Comparison of ENCODE assay signal across 1 cellular context in the genomic region with DNA sequence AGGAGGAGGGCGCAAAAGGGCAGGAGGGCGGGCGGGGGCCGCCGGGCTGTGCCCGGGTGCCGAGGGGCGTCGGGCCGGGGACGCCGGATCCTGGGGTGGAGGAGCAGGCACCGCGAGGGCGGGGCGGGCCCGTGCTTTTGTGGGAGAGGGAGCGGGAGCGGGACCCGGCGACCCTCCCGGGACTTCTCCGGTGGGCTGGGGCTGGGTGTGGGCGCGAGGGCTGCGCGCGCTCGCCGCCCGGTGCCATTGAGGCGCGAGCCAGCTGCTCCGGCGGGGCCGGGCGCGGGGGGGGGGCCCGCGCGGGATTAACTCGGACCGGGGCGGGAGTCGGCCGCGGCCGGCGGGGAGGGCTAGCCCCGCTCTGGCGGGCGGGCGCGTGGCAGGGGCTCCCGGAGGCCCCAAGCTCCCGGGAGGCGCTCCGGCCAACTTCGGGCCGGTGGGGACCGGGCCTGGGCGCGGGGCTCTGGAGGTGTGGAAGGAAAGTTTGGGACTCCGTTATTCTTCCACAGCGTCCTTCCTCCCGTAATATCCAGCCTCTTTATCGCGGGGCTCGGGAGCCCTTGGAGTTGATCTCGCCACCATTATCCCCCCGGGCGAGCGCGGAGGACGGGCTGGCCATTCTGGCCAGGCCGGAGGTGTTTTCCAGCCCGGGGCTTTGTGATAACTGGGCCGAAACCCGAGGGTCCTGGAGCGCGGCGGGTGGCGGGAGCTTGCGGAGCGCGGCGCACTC.
TF ChIP-seq lines count a peak whose summit lies in the region.

No MANE protein-coding gene starts in this region.

TF ChIP-seq in SK-N-SH, 30 proteins besides CTCF, POLR2A, EP300 and RAD21 (continued from another document):
- TF ChIP-seq, protein P1, sequence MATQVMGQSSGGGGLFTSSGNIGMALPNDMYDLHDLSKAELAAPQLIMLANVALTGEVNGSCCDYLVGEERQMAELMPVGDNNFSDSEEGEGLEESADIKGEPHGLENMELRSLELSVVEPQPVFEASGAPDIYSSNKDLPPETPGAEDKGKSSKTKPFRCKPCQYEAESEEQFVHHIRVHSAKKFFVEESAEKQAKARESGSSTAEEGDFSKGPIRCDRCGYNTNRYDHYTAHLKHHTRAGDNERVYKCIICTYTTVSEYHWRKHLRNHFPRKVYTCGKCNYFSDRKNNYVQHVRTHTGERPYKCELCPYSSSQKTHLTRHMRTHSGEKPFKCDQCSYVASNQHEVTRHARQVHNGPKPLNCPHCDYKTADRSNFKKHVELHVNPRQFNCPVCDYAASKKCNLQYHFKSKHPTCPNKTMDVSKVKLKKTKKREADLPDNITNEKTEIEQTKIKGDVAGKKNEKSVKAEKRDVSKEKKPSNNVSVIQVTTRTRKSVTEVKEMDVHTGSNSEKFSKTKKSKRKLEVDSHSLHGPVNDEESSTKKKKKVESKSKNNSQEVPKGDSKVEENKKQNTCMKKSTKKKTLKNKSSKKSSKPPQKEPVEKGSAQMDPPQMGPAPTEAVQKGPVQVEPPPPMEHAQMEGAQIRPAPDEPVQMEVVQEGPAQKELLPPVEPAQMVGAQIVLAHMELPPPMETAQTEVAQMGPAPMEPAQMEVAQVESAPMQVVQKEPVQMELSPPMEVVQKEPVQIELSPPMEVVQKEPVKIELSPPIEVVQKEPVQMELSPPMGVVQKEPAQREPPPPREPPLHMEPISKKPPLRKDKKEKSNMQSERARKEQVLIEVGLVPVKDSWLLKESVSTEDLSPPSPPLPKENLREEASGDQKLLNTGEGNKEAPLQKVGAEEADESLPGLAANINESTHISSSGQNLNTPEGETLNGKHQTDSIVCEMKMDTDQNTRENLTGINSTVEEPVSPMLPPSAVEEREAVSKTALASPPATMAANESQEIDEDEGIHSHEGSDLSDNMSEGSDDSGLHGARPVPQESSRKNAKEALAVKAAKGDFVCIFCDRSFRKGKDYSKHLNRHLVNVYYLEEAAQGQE (IDR thresholded peaks at IDR 0.05; ENCODE audit: low read depth, low read length): no peak
